1 cellular context compared by ENCODE assay signal in the genomic region with DNA sequence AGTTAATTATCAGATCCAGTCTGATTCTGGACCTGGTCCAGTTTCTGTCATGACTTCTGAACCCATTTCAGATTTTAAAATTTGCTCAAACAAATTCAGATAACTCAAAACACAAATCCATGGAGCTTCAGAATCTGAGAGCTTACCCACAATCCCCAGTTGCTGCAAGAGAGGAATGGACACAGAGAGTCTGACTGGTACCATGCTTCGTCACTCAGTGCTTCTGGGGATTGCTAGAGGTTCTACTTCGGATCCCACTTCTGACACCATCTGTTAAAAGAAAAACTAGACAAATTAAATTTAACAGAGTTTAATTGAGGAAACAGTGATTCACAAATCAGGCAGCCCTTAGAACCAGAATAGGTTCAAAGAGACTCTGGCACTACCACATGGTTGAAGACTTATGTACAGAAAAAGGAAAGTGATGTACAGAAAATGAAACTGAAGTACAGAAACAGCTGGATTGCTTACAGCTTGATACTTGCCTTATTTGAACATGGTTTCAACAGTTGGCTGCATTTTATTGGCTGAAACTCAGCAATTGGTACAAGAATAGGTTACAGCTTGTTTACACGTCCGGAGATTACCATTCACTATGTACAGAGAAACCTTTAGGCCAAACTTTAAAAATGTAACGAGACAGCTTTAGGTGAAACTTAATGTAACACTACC.
TF ChIP-seq lines count a peak whose summit lies in the region.

No MANE protein-coding gene starts in this region.

TF ChIP-seq in GM12878, 131 proteins besides CTCF, POLR2A, EP300 and RAD21 (continued from another document and continues in another):
- TF ChIP-seq, protein P1, sequence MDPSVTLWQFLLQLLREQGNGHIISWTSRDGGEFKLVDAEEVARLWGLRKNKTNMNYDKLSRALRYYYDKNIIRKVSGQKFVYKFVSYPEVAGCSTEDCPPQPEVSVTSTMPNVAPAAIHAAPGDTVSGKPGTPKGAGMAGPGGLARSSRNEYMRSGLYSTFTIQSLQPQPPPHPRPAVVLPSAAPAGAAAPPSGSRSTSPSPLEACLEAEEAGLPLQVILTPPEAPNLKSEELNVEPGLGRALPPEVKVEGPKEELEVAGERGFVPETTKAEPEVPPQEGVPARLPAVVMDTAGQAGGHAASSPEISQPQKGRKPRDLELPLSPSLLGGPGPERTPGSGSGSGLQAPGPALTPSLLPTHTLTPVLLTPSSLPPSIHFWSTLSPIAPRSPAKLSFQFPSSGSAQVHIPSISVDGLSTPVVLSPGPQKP (IDR thresholded peaks at IDR 0.05; ENCODE audit: low read depth, low read length), result no peak
- TF ChIP-seq, protein P2, sequence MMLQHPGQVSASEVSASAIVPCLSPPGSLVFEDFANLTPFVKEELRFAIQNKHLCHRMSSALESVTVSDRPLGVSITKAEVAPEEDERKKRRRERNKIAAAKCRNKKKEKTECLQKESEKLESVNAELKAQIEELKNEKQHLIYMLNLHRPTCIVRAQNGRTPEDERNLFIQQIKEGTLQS (IDR thresholded peaks at IDR 0.05; ENCODE audit: borderline replicate concordance, extremely low read depth, low read depth, low read length), result no peak
- TF ChIP-seq MTA3 (IDR thresholded peaks at IDR 0.05; ENCODE audit: borderline replicate concordance, low read length) (0 out of 2 replicates have a peak, but pooled peaks have one; percentile 27), FOXK2 (IDR thresholded peaks at IDR 0.05) (peak; percentile 86), SUPT20H (IDR thresholded peaks at IDR 0.05; ENCODE audit: borderline replicate concordance, control insufficient read depth, low read depth, low read length) (no peak), RBBP5 (conservative IDR thresholded peaks at IDR 0.05) (no peak), NFIC (IDR thresholded peaks at IDR 0.05; ENCODE audit: low read depth, low read length) (peak; percentile 46), KLF5 (IDR thresholded peaks at IDR 0.05; ENCODE audit: partially characterized antibody) (peak; percentile 51), CREM (IDR thresholded peaks at IDR 0.05; ENCODE audit: low read depth) (peak; percentile 49; the same call in 1 of the 2 replicates), MEF2A (IDR thresholded peaks at IDR 0.05; ENCODE audit: insufficient read depth, low read depth, low read length) (peak; percentile 83; the same call in 1 of the 2 replicates), GABPA (IDR thresholded peaks at IDR 0.05; ENCODE audit: low read depth) (no peak), GATAD2B (conservative IDR thresholded peaks at IDR 0.05; ENCODE audit: low read depth) (no peak), SPI1 (IDR thresholded peaks at IDR 0.05; ENCODE audit: borderline replicate concordance, insufficient read depth, low read depth, low read length) (no peak), SMAD1 (IDR thresholded peaks at IDR 0.05; ENCODE audit: low read depth, partially characterized antibody) (no peak), CBX3 (IDR thresholded peaks at IDR 0.05; ENCODE audit: borderline replicate concordance, low read depth) (no peak), ATF7 (IDR thresholded peaks at IDR 0.05; ENCODE audit: low read depth) (peak; percentile 21; the same call in 1 of the 2 replicates), POLR2AphosphoS5 (IDR thresholded peaks at IDR 0.05; ENCODE audit: low read length) (peak; percentile 65; the same call in 1 of the 2 replicates), SRF (IDR thresholded peaks at IDR 0.05; ENCODE audit: low read depth in 2 of 2, low read length in 2 of 2) (peak; percentile 63 to 96), EZH2 (IDR thresholded peaks at IDR 0.05; ENCODE audit: borderline replicate concordance, control insufficient read depth, low read depth, low read length) (no peak), BHLHE40 (IDR thresholded peaks at IDR 0.05; ENCODE audit: borderline replicate concordance in 1 of 2, low read depth in 2 of 2, low read length in 1 of 2) (no peak), SMAD5 (IDR thresholded peaks at IDR 0.05; ENCODE audit: low read depth) (no peak), FOXM1 (IDR thresholded peaks at IDR 0.05; ENCODE audit: low read depth, low read length) (peak; percentile 83; the same call in 1 of the 2 replicates), FOS (IDR thresholded peaks at IDR 0.05; ENCODE audit: borderline replicate concordance, extremely low read depth, insufficient read length) (no peak), RUNX3 (IDR thresholded peaks at IDR 0.05; ENCODE audit: low read length) (peak; percentile 35; the same call in 1 of the 2 replicates), ESRRA (IDR thresholded peaks at IDR 0.05; ENCODE audit: low read length) (no peak), HDAC6 (IDR thresholded peaks at IDR 0.05; ENCODE audit: unreplicated experiment) (no peak), SMARCA5 (IDR thresholded peaks at IDR 0.05) (no peak), CREB1 (IDR thresholded peaks at IDR 0.05; ENCODE audit: low read depth) (peak; percentile 65), KDM1A (IDR thresholded peaks at IDR 0.05; ENCODE audit: borderline replicate concordance) (no peak), STAT3 (IDR thresholded peaks at IDR 0.05; ENCODE audit: low read depth, low read length) (no peak), MEF2B (IDR thresholded peaks at IDR 0.05; ENCODE audit: partially characterized antibody, poor library complexity, severe bottlenecking) (peak; percentile 38), ZNF384 (IDR thresholded peaks at IDR 0.05; ENCODE audit: borderline replicate concordance, low read depth, low read length) (no peak), ZNF217 (IDR thresholded peaks at IDR 0.05) (no peak), RELA (IDR thresholded peaks at IDR 0.05; ENCODE audit: borderline replicate concordance, partially characterized antibody) (no peak)
- TF ChIP-seq, protein P3, sequence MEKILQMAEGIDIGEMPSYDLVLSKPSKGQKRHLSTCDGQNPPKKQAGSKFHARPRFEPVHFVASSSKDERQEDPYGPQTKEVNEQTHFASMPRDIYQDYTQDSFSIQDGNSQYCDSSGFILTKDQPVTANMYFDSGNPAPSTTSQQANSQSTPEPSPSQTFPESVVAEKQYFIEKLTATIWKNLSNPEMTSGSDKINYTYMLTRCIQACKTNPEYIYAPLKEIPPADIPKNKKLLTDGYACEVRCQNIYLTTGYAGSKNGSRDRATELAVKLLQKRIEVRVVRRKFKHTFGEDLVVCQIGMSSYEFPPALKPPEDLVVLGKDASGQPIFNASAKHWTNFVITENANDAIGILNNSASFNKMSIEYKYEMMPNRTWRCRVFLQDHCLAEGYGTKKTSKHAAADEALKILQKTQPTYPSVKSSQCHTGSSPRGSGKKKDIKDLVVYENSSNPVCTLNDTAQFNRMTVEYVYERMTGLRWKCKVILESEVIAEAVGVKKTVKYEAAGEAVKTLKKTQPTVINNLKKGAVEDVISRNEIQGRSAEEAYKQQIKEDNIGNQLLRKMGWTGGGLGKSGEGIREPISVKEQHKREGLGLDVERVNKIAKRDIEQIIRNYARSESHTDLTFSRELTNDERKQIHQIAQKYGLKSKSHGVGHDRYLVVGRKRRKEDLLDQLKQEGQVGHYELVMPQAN (conservative IDR thresholded peaks at IDR 0.05), result no peak
- TF ChIP-seq, protein P4, sequence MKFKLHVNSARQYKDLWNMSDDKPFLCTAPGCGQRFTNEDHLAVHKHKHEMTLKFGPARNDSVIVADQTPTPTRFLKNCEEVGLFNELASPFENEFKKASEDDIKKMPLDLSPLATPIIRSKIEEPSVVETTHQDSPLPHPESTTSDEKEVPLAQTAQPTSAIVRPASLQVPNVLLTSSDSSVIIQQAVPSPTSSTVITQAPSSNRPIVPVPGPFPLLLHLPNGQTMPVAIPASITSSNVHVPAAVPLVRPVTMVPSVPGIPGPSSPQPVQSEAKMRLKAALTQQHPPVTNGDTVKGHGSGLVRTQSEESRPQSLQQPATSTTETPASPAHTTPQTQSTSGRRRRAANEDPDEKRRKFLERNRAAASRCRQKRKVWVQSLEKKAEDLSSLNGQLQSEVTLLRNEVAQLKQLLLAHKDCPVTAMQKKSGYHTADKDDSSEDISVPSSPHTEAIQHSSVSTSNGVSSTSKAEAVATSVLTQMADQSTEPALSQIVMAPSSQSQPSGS (IDR thresholded peaks at IDR 0.05; ENCODE audit: low read length), result peak; percentile 56; the same call in 1 of the 2 replicates
- TF ChIP-seq, protein P5, sequence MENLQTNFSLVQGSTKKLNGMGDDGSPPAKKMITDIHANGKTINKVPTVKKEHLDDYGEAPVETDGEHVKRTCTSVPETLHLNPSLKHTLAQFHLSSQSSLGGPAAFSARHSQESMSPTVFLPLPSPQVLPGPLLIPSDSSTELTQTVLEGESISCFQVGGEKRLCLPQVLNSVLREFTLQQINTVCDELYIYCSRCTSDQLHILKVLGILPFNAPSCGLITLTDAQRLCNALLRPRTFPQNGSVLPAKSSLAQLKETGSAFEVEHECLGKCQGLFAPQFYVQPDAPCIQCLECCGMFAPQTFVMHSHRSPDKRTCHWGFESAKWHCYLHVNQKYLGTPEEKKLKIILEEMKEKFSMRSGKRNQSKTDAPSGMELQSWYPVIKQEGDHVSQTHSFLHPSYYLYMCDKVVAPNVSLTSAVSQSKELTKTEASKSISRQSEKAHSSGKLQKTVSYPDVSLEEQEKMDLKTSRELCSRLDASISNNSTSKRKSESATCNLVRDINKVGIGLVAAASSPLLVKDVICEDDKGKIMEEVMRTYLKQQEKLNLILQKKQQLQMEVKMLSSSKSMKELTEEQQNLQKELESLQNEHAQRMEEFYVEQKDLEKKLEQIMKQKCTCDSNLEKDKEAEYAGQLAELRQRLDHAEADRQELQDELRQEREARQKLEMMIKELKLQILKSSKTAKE (IDR thresholded peaks at IDR 0.05; ENCODE audit: low read depth, poor library complexity, severe bottlenecking), result peak; percentile 32
- TF ChIP-seq, protein P6, sequence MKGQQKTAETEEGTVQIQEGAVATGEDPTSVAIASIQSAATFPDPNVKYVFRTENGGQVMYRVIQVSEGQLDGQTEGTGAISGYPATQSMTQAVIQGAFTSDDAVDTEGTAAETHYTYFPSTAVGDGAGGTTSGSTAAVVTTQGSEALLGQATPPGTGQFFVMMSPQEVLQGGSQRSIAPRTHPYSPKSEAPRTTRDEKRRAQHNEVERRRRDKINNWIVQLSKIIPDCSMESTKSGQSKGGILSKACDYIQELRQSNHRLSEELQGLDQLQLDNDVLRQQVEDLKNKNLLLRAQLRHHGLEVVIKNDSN (IDR thresholded peaks at IDR 0.05; ENCODE audit: borderline replicate concordance, extremely low read length, insufficient read depth, low read depth, low read length), result no peak
- TF ChIP-seq, protein P7, sequence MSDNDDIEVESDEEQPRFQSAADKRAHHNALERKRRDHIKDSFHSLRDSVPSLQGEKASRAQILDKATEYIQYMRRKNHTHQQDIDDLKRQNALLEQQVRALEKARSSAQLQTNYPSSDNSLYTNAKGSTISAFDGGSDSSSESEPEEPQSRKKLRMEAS (IDR thresholded peaks at IDR 0.05; ENCODE audit: low read depth, low read length), result no peak
- TF ChIP-seq, protein P8, sequence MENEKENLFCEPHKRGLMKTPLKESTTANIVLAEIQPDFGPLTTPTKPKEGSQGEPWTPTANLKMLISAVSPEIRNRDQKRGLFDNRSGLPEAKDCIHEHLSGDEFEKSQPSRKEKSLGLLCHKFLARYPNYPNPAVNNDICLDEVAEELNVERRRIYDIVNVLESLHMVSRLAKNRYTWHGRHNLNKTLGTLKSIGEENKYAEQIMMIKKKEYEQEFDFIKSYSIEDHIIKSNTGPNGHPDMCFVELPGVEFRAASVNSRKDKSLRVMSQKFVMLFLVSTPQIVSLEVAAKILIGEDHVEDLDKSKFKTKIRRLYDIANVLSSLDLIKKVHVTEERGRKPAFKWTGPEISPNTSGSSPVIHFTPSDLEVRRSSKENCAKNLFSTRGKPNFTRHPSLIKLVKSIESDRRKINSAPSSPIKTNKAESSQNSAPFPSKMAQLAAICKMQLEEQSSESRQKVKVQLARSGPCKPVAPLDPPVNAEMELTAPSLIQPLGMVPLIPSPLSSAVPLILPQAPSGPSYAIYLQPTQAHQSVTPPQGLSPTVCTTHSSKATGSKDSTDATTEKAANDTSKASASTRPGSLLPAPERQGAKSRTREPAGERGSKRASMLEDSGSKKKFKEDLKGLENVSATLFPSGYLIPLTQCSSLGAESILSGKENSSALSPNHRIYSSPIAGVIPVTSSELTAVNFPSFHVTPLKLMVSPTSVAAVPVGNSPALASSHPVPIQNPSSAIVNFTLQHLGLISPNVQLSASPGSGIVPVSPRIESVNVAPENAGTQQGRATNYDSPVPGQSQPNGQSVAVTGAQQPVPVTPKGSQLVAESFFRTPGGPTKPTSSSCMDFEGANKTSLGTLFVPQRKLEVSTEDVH (IDR thresholded peaks at IDR 0.05; ENCODE audit: low read depth, partially characterized antibody), result no peak
- TF ChIP-seq, protein P9, sequence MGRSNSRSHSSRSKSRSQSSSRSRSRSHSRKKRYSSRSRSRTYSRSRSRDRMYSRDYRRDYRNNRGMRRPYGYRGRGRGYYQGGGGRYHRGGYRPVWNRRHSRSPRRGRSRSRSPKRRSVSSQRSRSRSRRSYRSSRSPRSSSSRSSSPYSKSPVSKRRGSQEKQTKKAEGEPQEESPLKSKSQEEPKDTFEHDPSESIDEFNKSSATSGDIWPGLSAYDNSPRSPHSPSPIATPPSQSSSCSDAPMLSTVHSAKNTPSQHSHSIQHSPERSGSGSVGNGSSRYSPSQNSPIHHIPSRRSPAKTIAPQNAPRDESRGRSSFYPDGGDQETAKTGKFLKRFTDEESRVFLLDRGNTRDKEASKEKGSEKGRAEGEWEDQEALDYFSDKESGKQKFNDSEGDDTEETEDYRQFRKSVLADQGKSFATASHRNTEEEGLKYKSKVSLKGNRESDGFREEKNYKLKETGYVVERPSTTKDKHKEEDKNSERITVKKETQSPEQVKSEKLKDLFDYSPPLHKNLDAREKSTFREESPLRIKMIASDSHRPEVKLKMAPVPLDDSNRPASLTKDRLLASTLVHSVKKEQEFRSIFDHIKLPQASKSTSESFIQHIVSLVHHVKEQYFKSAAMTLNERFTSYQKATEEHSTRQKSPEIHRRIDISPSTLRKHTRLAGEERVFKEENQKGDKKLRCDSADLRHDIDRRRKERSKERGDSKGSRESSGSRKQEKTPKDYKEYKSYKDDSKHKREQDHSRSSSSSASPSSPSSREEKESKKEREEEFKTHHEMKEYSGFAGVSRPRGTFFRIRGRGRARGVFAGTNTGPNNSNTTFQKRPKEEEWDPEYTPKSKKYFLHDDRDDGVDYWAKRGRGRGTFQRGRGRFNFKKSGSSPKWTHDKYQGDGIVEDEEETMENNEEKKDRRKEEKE (IDR thresholded peaks at IDR 0.05), result no peak
- TF ChIP-seq, protein P10, sequence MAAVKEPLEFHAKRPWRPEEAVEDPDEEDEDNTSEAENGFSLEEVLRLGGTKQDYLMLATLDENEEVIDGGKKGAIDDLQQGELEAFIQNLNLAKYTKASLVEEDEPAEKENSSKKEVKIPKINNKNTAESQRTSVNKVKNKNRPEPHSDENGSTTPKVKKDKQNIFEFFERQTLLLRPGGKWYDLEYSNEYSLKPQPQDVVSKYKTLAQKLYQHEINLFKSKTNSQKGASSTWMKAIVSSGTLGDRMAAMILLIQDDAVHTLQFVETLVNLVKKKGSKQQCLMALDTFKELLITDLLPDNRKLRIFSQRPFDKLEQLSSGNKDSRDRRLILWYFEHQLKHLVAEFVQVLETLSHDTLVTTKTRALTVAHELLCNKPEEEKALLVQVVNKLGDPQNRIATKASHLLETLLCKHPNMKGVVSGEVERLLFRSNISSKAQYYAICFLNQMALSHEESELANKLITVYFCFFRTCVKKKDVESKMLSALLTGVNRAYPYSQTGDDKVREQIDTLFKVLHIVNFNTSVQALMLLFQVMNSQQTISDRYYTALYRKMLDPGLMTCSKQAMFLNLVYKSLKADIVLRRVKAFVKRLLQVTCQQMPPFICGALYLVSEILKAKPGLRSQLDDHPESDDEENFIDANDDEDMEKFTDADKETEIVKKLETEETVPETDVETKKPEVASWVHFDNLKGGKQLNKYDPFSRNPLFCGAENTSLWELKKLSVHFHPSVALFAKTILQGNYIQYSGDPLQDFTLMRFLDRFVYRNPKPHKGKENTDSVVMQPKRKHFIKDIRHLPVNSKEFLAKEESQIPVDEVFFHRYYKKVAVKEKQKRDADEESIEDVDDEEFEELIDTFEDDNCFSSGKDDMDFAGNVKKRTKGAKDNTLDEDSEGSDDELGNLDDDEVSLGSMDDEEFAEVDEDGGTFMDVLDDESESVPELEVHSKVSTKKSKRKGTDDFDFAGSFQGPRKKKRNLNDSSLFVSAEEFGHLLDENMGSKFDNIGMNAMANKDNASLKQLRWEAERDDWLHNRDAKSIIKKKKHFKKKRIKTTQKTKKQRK (IDR thresholded peaks at IDR 0.05; ENCODE audit: low read depth, low read length), result no peak
